1 cellular context compared by ENCODE assay signal in the genomic region with DNA sequence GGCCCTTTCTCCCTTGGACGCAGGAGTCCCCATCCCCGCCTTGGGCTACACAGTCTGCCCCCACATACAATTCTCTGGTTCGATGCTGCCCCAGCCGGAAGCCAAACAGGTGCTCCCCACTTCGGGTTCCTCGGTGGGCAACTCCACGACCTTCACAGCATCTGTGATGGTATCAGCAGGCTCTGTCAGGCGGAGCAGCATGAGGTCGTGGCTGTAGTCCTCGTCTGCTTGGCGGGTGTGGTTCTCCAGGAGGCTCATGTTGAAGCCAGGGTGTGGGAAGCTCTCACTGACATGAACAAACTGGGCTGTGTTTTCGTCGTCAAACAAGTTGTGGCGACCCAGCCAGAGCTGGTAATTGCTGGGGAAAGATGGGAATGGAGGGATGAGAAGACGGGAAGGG.
TF ChIP-seq lines count a peak whose summit lies in the region.

No MANE protein-coding gene starts in this region.

TF ChIP-seq in GM12878, 131 proteins besides CTCF, POLR2A, EP300 and RAD21:
- TF ChIP-seq FOXK2 (IDR thresholded peaks at IDR 0.05) (no peak), MAX (IDR thresholded peaks at IDR 0.05; ENCODE audit: low read depth, low read length) (0 out of 2 replicates have a peak, but pooled peaks have one; percentile 48), MEF2A (IDR thresholded peaks at IDR 0.05; ENCODE audit: insufficient read depth, low read depth, low read length) (no peak), TCF12 (IDR thresholded peaks at IDR 0.05; ENCODE audit: low read depth, low read length) (peak; percentile 12; the same call in 1 of the 2 replicates)
- TF ChIP-seq, protein P1, sequence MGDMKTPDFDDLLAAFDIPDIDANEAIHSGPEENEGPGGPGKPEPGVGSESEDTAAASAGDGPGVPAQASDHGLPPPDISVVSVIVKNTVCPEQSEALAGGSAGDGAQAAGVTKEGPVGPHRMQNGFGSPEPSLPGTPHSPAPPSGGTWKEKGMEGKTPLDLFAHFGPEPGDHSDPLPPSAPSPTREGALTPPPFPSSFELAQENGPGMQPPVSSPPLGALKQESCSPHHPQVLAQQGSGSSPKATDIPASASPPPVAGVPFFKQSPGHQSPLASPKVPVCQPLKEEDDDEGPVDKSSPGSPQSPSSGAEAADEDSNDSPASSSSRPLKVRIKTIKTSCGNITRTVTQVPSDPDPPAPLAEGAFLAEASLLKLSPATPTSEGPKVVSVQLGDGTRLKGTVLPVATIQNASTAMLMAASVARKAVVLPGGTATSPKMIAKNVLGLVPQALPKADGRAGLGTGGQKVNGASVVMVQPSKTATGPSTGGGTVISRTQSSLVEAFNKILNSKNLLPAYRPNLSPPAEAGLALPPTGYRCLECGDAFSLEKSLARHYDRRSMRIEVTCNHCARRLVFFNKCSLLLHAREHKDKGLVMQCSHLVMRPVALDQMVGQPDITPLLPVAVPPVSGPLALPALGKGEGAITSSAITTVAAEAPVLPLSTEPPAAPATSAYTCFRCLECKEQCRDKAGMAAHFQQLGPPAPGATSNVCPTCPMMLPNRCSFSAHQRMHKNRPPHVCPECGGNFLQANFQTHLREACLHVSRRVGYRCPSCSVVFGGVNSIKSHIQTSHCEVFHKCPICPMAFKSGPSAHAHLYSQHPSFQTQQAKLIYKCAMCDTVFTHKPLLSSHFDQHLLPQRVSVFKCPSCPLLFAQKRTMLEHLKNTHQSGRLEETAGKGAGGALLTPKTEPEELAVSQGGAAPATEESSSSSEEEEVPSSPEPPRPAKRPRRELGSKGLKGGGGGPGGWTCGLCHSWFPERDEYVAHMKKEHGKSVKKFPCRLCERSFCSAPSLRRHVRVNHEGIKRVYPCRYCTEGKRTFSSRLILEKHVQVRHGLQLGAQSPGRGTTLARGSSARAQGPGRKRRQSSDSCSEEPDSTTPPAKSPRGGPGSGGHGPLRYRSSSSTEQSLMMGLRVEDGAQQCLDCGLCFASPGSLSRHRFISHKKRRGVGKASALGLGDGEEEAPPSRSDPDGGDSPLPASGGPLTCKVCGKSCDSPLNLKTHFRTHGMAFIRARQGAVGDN (IDR thresholded peaks at IDR 0.05) = peak; percentile 93
- TF ChIP-seq, protein P2, sequence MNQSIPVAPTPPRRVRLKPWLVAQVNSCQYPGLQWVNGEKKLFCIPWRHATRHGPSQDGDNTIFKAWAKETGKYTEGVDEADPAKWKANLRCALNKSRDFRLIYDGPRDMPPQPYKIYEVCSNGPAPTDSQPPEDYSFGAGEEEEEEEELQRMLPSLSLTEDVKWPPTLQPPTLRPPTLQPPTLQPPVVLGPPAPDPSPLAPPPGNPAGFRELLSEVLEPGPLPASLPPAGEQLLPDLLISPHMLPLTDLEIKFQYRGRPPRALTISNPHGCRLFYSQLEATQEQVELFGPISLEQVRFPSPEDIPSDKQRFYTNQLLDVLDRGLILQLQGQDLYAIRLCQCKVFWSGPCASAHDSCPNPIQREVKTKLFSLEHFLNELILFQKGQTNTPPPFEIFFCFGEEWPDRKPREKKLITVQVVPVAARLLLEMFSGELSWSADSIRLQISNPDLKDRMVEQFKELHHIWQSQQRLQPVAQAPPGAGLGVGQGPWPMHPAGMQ (IDR thresholded peaks at IDR 0.05; ENCODE audit: borderline replicate concordance) = no peak
